Comparison of ENCODE assay signal across 1 cellular context in the genomic region with DNA sequence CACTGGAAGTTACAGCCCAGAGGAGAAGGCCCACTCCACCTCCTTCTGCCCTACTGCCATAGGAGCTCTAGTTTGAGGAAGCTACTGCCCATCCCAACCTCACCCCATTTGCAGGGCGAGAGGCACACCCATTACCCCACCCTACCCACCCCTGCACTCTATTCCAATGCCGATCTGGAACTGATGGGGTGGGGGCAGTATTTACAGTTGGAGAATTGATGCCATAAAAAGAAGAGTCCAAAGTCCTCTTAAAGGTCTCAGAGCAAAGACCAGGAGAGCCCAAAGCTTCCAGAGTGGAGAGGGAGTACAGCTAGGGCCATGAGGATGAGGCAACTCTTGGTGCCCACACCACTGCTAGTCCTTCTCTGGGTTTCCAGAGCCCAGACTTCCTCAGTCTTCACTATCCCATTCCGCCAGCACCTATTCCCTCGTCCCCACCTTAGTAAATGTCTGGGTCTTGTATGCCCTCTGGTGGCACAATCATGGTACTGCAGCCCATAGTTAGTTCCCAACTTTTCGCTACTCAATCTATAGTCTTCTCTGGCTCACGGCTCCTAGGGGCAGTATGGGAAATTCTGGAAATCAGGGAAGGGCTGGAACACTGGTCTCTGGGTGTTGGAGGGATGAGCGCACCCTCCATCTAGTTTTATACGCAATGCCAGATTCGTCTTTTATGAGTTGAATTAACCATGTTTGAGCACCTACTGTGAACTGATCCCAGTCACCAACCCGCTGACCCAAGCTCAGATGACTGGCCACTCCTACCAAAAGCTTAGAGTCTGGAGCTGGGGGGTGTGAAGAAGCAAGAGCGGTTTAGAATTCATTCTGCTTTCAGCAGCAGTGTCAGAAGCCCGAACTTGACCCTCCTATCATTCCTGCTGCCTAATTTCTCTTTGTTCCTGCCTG.
TF ChIP-seq lines count a peak whose summit lies in the region.

No MANE protein-coding gene starts in this region.

TF ChIP-seq in HepG2, 621 proteins besides CTCF, POLR2A, EP300 and RAD21 (continued from another document and continues in another):
- TF ChIP-seq, protein P1, sequence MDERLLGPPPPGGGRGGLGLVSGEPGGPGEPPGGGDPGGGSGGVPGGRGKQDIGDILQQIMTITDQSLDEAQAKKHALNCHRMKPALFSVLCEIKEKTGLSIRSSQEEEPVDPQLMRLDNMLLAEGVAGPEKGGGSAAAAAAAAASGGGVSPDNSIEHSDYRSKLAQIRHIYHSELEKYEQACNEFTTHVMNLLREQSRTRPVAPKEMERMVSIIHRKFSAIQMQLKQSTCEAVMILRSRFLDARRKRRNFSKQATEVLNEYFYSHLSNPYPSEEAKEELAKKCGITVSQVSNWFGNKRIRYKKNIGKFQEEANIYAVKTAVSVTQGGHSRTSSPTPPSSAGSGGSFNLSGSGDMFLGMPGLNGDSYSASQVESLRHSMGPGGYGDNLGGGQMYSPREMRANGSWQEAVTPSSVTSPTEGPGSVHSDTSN (CRISPR knock-in tag; IDR thresholded peaks at IDR 0.05), result no peak
- TF ChIP-seq, protein P2, sequence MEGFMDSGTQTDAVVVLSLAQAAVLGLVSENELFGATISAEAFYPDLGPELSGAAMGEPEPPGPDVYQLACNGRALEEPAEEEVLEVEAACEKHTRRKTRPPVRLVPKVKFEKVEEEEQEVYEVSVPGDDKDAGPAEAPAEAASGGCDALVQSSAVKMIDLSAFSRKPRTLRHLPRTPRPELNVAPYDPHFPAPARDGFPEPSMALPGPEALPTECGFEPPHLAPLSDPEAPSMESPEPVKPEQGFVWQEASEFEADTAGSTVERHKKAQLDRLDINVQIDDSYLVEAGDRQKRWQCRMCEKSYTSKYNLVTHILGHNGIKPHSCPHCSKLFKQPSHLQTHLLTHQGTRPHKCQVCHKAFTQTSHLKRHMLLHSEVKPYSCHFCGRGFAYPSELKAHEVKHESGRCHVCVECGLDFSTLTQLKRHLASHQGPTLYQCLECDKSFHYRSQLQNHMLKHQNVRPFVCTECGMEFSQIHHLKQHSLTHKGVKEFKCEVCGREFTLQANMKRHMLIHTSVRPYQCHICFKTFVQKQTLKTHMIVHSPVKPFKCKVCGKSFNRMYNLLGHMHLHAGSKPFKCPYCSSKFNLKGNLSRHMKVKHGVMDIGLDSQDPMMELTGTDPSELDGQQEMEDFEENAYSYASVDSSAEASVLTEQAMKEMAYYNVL (CRISPR knock-in tag; IDR thresholded peaks at IDR 0.05; ENCODE audit: borderline replicate concordance), result peak; percentile 33; the same call in 1 of the 2 replicates
- TF ChIP-seq, protein P3, sequence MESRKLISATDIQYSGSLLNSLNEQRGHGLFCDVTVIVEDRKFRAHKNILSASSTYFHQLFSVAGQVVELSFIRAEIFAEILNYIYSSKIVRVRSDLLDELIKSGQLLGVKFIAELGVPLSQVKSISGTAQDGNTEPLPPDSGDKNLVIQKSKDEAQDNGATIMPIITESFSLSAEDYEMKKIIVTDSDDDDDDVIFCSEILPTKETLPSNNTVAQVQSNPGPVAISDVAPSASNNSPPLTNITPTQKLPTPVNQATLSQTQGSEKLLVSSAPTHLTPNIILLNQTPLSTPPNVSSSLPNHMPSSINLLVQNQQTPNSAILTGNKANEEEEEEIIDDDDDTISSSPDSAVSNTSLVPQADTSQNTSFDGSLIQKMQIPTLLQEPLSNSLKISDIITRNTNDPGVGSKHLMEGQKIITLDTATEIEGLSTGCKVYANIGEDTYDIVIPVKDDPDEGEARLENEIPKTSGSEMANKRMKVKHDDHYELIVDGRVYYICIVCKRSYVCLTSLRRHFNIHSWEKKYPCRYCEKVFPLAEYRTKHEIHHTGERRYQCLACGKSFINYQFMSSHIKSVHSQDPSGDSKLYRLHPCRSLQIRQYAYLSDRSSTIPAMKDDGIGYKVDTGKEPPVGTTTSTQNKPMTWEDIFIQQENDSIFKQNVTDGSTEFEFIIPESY (CRISPR knock-in tag; IDR thresholded peaks at IDR 0.05), result no peak
- TF ChIP-seq, protein P4, sequence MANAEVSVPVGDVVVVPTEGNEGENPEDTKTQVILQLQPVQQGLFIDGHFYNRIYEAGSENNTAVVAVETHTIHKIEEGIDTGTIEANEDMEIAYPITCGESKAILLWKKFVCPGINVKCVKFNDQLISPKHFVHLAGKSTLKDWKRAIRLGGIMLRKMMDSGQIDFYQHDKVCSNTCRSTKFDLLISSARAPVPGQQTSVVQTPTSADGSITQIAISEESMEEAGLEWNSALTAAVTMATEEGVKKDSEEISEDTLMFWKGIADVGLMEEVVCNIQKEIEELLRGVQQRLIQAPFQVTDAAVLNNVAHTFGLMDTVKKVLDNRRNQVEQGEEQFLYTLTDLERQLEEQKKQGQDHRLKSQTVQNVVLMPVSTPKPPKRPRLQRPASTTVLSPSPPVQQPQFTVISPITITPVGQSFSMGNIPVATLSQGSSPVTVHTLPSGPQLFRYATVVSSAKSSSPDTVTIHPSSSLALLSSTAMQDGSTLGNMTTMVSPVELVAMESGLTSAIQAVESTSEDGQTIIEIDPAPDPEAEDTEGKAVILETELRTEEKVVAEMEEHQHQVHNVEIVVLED (CRISPR knock-in tag; IDR thresholded peaks at IDR 0.05; ENCODE audit: borderline replicate concordance), result no peak
- TF ChIP-seq SPEN (CRISPR knock-in tag; IDR thresholded peaks at IDR 0.05; ENCODE audit: low read depth), result no peak
- TF ChIP-seq ZNF816 (CRISPR knock-in tag; IDR thresholded peaks at IDR 0.05; ENCODE audit: borderline replicate concordance), result no peak
- TF ChIP-seq ZSCAN25 (CRISPR knock-in tag; IDR thresholded peaks at IDR 0.05), result peak; percentile 80
- TF ChIP-seq SIN3A (IDR thresholded peaks at IDR 0.05; ENCODE audit: borderline replicate concordance, low read depth, low read length), result no peak
- no peak for TF ChIP-seq ZFAT (CRISPR knock-in tag; conservative IDR thresholded peaks at IDR 0.05)
- TF ChIP-seq, protein P5, sequence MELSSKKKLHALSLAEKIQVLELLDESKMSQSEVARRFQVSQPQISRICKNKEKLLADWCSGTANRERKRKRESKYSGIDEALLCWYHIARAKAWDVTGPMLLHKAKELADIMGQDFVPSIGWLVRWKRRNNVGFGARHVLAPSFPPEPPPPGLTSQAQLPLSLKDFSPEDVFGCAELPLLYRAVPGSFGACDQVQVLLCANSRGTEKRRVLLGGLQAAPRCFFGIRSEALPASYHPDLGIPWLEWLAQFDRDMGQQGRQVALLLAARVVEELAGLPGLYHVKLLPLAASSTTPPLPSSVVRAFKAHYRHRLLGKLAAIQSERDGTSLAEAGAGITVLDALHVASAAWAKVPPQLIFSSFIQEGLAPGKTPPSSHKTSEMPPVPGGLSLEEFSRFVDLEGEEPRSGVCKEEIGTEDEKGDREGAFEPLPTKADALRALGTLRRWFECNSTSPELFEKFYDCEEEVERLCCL (CRISPR knock-in tag; IDR thresholded peaks at IDR 0.05; ENCODE audit: borderline replicate concordance), result no peak
- no peak for TF ChIP-seq ZNF383 (CRISPR knock-in tag; IDR thresholded peaks at IDR 0.05; ENCODE audit: borderline replicate concordance)
- TF ChIP-seq, protein P6, sequence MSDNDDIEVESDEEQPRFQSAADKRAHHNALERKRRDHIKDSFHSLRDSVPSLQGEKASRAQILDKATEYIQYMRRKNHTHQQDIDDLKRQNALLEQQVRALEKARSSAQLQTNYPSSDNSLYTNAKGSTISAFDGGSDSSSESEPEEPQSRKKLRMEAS (IDR thresholded peaks at IDR 0.05), result peak; percentile 16; the same call in 1 of the 2 replicates
- no peak for TF ChIP-seq ZBTB1 (CRISPR knock-in tag; IDR thresholded peaks at IDR 0.05; ENCODE audit: borderline replicate concordance)
- no peak for TF ChIP-seq SOX6 (IDR thresholded peaks at IDR 0.05)
- peak; percentile 19; the same call in 1 of the 2 replicates for TF ChIP-seq SOX6 (CRISPR knock-in tag; IDR thresholded peaks at IDR 0.05)
- TF ChIP-seq MYC (CRISPR knock-in tag; IDR thresholded peaks at IDR 0.05; ENCODE audit: borderline replicate concordance), result no peak
- TF ChIP-seq ETV5 (CRISPR knock-in tag; IDR thresholded peaks at IDR 0.05; ENCODE audit: borderline replicate concordance), result no peak
- no peak for TF ChIP-seq ZNF143 (CRISPR knock-in tag; IDR thresholded peaks at IDR 0.05)
- TF ChIP-seq, protein P7, sequence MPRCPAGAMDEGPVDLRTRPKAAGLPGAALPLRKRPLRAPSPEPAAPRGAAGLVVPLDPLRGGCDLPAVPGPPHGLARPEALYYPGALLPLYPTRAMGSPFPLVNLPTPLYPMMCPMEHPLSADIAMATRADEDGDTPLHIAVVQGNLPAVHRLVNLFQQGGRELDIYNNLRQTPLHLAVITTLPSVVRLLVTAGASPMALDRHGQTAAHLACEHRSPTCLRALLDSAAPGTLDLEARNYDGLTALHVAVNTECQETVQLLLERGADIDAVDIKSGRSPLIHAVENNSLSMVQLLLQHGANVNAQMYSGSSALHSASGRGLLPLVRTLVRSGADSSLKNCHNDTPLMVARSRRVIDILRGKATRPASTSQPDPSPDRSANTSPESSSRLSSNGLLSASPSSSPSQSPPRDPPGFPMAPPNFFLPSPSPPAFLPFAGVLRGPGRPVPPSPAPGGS (CRISPR knock-in tag; IDR thresholded peaks at IDR 0.05), result no peak
- TF ChIP-seq ZNF256 (CRISPR knock-in tag; conservative IDR thresholded peaks at IDR 0.05), result no peak
- TF ChIP-seq NCOR1 (IDR thresholded peaks at IDR 0.05; ENCODE audit: borderline replicate concordance, low read length), result peak; percentile 49; the same call in 1 of the 2 replicates
- TF ChIP-seq, protein P8, sequence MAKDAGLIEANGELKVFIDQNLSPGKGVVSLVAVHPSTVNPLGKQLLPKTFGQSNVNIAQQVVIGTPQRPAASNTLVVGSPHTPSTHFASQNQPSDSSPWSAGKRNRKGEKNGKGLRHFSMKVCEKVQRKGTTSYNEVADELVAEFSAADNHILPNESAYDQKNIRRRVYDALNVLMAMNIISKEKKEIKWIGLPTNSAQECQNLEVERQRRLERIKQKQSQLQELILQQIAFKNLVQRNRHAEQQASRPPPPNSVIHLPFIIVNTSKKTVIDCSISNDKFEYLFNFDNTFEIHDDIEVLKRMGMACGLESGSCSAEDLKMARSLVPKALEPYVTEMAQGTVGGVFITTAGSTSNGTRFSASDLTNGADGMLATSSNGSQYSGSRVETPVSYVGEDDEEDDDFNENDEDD (CRISPR knock-in tag; IDR thresholded peaks at IDR 0.05; ENCODE audit: borderline replicate concordance), result no peak
- TF ChIP-seq, protein P9, sequence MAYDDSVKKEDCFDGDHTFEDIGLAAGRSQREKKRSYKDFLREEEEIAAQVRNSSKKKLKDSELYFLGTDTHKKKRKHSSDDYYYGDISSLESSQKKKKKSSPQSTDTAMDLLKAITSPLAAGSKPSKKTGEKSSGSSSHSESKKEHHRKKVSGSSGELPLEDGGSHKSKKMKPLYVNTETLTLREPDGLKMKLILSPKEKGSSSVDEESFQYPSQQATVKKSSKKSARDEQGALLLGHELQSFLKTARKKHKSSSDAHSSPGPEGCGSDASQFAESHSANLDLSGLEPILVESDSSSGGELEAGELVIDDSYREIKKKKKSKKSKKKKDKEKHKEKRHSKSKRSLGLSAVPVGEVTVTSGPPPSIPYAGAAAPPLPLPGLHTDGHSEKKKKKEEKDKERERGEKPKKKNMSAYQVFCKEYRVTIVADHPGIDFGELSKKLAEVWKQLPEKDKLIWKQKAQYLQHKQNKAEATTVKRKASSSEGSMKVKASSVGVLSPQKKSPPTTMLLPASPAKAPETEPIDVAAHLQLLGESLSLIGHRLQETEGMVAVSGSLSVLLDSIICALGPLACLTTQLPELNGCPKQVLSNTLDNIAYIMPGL (CRISPR knock-in tag; IDR thresholded peaks at IDR 0.05; ENCODE audit: borderline replicate concordance in 1 of 2, low read depth in 1 of 2), result peak; percentile 47 to 49; a peak in 1 of 4 replicates
- TF ChIP-seq, protein P10, sequence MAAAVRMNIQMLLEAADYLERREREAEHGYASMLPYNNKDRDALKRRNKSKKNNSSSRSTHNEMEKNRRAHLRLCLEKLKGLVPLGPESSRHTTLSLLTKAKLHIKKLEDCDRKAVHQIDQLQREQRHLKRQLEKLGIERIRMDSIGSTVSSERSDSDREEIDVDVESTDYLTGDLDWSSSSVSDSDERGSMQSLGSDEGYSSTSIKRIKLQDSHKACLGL (CRISPR knock-in tag; IDR thresholded peaks at IDR 0.05), result no peak
- TF ChIP-seq SMAD3 (CRISPR knock-in tag; IDR thresholded peaks at IDR 0.05), result 0 out of 2 replicates have a peak, but pooled peaks have one; percentile 53
- TF ChIP-seq NFKBIZ (CRISPR knock-in tag; IDR thresholded peaks at IDR 0.05), result no peak
- 0 out of 2 replicates have a peak, but pooled peaks have one; percentile 24 for TF ChIP-seq RXRB (CRISPR knock-in tag; IDR thresholded peaks at IDR 0.05; ENCODE audit: borderline replicate concordance)
- no peak for TF ChIP-seq ZNF20 (CRISPR knock-in tag; IDR thresholded peaks at IDR 0.05)
- TF ChIP-seq FOSL1 (CRISPR knock-in tag; IDR thresholded peaks at IDR 0.05; ENCODE audit: borderline replicate concordance), result no peak
- TF ChIP-seq ZNF24 (IDR thresholded peaks at IDR 0.05), result no peak
- peak; percentile 95 for TF ChIP-seq SMC3 (IDR thresholded peaks at IDR 0.05; ENCODE audit: low read length)
- no peak for TF ChIP-seq ZNF557 (CRISPR knock-in tag; IDR thresholded peaks at IDR 0.05)
- TF ChIP-seq KDM1A (CRISPR knock-in tag; IDR thresholded peaks at IDR 0.05), result no peak
- no peak for TF ChIP-seq SP2 (CRISPR knock-in tag; IDR thresholded peaks at IDR 0.05)
- peak; percentile 56 for TF ChIP-seq HNF4A (CRISPR knock-in tag; IDR thresholded peaks at IDR 0.05)
- 0 out of 2 replicates have a peak, but pooled peaks have one; percentile 18 for TF ChIP-seq MEF2D (CRISPR knock-in tag; IDR thresholded peaks at IDR 0.05)
- TF ChIP-seq, protein P11, sequence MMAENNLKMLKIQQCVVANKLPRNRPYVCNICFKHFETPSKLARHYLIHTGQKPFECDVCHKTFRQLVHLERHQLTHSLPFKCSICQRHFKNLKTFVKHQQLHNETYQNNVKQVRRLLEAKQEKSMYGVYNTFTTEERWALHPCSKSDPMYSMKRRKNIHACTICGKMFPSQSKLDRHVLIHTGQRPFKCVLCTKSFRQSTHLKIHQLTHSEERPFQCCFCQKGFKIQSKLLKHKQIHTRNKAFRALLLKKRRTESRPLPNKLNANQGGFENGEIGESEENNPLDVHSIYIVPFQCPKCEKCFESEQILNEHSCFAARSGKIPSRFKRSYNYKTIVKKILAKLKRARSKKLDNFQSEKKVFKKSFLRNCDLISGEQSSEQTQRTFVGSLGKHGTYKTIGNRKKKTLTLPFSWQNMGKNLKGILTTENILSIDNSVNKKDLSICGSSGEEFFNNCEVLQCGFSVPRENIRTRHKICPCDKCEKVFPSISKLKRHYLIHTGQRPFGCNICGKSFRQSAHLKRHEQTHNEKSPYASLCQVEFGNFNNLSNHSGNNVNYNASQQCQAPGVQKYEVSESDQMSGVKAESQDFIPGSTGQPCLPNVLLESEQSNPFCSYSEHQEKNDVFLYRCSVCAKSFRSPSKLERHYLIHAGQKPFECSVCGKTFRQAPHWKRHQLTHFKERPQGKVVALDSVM (CRISPR knock-in tag; IDR thresholded peaks at IDR 0.05), result no peak
- no peak for TF ChIP-seq ZNF713 (CRISPR knock-in tag; IDR thresholded peaks at IDR 0.05)
- TF ChIP-seq, protein P12, sequence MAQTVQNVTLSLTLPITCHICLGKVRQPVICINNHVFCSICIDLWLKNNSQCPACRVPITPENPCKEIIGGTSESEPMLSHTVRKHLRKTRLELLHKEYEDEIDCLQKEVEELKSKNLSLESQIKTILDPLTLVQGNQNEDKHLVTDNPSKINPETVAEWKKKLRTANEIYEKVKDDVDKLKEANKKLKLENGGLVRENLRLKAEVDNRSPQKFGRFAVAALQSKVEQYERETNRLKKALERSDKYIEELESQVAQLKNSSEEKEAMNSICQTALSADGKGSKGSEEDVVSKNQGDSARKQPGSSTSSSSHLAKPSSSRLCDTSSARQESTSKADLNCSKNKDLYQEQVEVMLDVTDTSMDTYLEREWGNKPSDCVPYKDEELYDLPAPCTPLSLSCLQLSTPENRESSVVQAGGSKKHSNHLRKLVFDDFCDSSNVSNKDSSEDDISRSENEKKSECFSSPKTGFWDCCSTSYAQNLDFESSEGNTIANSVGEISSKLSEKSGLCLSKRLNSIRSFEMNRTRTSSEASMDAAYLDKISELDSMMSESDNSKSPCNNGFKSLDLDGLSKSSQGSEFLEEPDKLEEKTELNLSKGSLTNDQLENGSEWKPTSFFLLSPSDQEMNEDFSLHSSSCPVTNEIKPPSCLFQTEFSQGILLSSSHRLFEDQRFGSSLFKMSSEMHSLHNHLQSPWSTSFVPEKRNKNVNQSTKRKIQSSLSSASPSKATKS (CRISPR knock-in tag; IDR thresholded peaks at IDR 0.05), result no peak
